ENCODE assay signal across 3 cellular contexts in genomic region chr1:62113505-62113904, GRCh38.
TF ChIP-seq lines count a peak whose summit lies in the region.

No MANE protein-coding gene starts in this region.

TF ChIP-seq in A549, 52 proteins besides CTCF, POLR2A, EP300 and RAD21:
- TF ChIP-seq, protein P1, sequence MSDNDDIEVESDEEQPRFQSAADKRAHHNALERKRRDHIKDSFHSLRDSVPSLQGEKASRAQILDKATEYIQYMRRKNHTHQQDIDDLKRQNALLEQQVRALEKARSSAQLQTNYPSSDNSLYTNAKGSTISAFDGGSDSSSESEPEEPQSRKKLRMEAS (IDR thresholded peaks at IDR 0.05), result no peak
- peak; percentile 96 for TF ChIP-seq MAFK (IDR thresholded peaks at IDR 0.05; ENCODE audit: partially characterized antibody)
TF ChIP-seq in A549: peak in this region for 1.

TF ChIP-seq in IMR-90, 13 proteins besides CTCF, POLR2A, EP300 and RAD21:
- peak; percentile 97 for TF ChIP-seq MAFK (IDR thresholded peaks at IDR 0.05; ENCODE audit: low read depth, low read length)
- TF ChIP-seq BHLHE40 (IDR thresholded peaks at IDR 0.05; ENCODE audit: low read depth, low read length), result no peak

TF ChIP-seq in K562, 482 proteins besides CTCF, POLR2A, EP300 and RAD21:
- TF ChIP-seq ZNF644 (tag; IDR thresholded peaks at IDR 0.05; ENCODE audit: low read depth) (no peak), ZNF316 (IDR thresholded peaks at IDR 0.05) (peak; percentile 94), U2AF1 (optimal IDR thresholded peaks at IDR 0.05; ENCODE audit: low read depth, low read length) (no peak), MAFK (IDR thresholded peaks at IDR 0.05; ENCODE audit: low read length) (peak; percentile 90), NELFE (IDR thresholded peaks at IDR 0.05; ENCODE audit: insufficient read depth, insufficient read length) (no peak), USF2 (CRISPR knock-in tag; IDR thresholded peaks at IDR 0.05) (no peak), ZNF444 (CRISPR knock-in tag; IDR thresholded peaks at IDR 0.05) (no peak), ELF2 (CRISPR knock-in tag; IDR thresholded peaks at IDR 0.05) (no peak), MAFF (IDR thresholded peaks at IDR 0.05; ENCODE audit: low read length) (peak; percentile 89), KLF6 (CRISPR knock-in tag; IDR thresholded peaks at IDR 0.05; ENCODE audit: borderline replicate concordance) (no peak), MAFG (tag; conservative IDR thresholded peaks at IDR 0.05) (peak; percentile 90), PHF8 (IDR thresholded peaks at IDR 0.05; ENCODE audit: borderline replicate concordance, low read length) (no peak), C11orf30 (IDR thresholded peaks at IDR 0.05; ENCODE audit: low read depth) (peak; percentile 88), IFI16 (CRISPR knock-in tag; IDR thresholded peaks at IDR 0.05) (no peak), PRPF4 (IDR thresholded peaks at IDR 0.05; ENCODE audit: insufficient read depth, low read depth, low read length, poor library complexity, severe bottlenecking) (no peak)
- TF ChIP-seq, protein P2, sequence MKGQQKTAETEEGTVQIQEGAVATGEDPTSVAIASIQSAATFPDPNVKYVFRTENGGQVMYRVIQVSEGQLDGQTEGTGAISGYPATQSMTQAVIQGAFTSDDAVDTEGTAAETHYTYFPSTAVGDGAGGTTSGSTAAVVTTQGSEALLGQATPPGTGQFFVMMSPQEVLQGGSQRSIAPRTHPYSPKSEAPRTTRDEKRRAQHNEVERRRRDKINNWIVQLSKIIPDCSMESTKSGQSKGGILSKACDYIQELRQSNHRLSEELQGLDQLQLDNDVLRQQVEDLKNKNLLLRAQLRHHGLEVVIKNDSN (CRISPR knock-in tag; IDR thresholded peaks at IDR 0.05), result no peak
- TF ChIP-seq, protein P3, sequence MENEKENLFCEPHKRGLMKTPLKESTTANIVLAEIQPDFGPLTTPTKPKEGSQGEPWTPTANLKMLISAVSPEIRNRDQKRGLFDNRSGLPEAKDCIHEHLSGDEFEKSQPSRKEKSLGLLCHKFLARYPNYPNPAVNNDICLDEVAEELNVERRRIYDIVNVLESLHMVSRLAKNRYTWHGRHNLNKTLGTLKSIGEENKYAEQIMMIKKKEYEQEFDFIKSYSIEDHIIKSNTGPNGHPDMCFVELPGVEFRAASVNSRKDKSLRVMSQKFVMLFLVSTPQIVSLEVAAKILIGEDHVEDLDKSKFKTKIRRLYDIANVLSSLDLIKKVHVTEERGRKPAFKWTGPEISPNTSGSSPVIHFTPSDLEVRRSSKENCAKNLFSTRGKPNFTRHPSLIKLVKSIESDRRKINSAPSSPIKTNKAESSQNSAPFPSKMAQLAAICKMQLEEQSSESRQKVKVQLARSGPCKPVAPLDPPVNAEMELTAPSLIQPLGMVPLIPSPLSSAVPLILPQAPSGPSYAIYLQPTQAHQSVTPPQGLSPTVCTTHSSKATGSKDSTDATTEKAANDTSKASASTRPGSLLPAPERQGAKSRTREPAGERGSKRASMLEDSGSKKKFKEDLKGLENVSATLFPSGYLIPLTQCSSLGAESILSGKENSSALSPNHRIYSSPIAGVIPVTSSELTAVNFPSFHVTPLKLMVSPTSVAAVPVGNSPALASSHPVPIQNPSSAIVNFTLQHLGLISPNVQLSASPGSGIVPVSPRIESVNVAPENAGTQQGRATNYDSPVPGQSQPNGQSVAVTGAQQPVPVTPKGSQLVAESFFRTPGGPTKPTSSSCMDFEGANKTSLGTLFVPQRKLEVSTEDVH (IDR thresholded peaks at IDR 0.05; ENCODE audit: low read depth, partially characterized antibody), result no peak
